In the genomic region with DNA sequence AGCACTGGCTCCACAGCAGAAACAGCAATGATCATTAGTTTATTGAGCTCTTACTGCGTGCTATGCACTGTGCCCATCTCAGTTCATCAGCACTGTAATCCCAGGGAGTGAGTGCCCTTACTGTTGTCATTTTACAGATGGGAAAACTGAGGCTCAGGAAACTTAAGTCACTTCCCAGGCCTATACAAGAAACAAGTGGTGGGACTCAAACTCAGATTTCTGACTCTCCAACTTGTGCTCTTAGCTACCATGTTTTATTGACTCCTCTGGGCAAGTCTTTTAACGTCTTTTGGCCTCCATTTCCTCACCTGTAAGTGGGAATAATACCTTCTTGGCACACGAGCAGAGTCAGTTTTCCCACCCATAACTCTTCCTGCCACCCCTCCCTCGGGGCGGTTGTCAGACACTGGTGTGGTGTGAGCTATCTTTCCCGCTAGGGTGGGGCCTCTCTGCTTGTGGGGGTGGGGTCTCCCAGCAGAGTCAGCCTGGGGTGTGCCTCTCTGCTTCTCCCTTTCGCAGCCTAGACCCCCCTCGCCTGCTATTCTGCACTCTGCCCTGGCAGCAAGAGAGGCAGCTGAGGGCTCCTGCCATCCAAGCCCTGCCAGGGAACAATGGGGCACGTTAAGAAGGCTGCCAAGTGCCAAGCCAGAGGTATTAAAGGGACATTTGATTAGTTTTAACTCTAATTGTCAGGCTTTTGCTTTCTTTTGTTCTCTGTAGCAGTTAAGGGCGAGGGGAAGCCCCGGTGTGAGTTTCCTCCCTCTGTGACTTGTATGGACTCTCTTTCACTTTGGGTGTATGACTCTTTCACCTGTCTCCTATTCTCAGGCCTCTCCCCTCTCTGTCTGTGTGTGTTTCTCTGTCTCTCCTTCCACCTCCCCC, we compare ENCODE assay signal across 9 cellular contexts. TPM values are rescaled to one million over a fixed set of nuclear protein-coding genes. Genes with fewer than 3 reads are reported as not detected.
DNase-seq lines count a peak whose midpoint lies in the region; ATAC-seq and TF ChIP-seq lines count a peak whose summit lies in the region.
"Had no signal": no experiment of that assay in that cellular context is flagged by ENCODE, and none has a peak within 500 bp of the region (broad histone marks: within the 10 kb centered on the region; RNA-seq: fewer than 3 reads in every experiment).

No MANE protein-coding gene starts in this region.

- no peak overlapping the region for H3K9ac ChIP-seq in endodermal cell (ENCODE audit: extremely low read depth, low read length, poor library complexity, severe bottlenecking)

- H3K27ac ChIP-seq in endodermal cell (ENCODE audit: low read depth, low read length) (no peak overlapping the region), SJCRH30 (no peak overlapping the region)

- H3K27me3 ChIP-seq in endodermal cell (ENCODE audit: control insufficient read depth, insufficient read depth, low read length, poor library complexity, severe bottlenecking) (no peaks in the 10 kb centered on the region), SJCRH30 (no peaks in the 10 kb centered on the region)

- no peaks in the 10 kb centered on the region for H3K9me3 Mint-ChIP-seq in endodermal cell

- H3K36me3 ChIP-seq in endodermal cell (ENCODE audit: control insufficient read depth, insufficient read depth, low read length) (peaks cover 38% of the 10 kb centered on the region), SJCRH30 (peaks cover 4% of the 10 kb centered on the region; the same call in 1 of the 2 replicates)

- no peak overlapping the region for H3K4me3 Mint-ChIP-seq in endodermal cell

- no peaks in the 10 kb centered on the region for H3K36me3 Mint-ChIP-seq in endodermal cell (ENCODE audit: low read depth)

- no peaks in the 10 kb centered on the region for H3K27me3 Mint-ChIP-seq in endodermal cell (ENCODE audit: insufficient read depth)

- peak overlapping the region; percentile 52 for H3K27ac Mint-ChIP-seq in endodermal cell

- H3K4me3 ChIP-seq in endodermal cell (ENCODE audit: low read length) (no peak overlapping the region), SJCRH30 (no peak overlapping the region)
- H3K4me3 ChIP-seq: skin epidermis had no signal

- H3K9me3 ChIP-seq in endodermal cell (ENCODE audit: control insufficient read depth, low read length) (no peaks in the 10 kb centered on the region), SJCRH30 (replicated peaks) (no peaks in the 10 kb centered on the region)

- TF ChIP-seq CTCF in endodermal cell (conservative IDR thresholded peaks at IDR 0.05) = no peak

- H3K4me1 ChIP-seq in endodermal cell (ENCODE audit: control insufficient read depth, insufficient read depth, low read length) = peaks cover 27% of the 10 kb centered on the region
- no peaks in the 10 kb centered on the region for H3K4me1 ChIP-seq in SJCRH30

- DNase-seq in T-helper 2 cell (peak in 3 of 5 experiments; percentile 28 to 56 (median 36)), endodermal cell (peak; percentile 60), EL (no peak), SJCRH30 (no peak), AG08395 (ENCODE audit: low spot score) (no peak), cortex of kidney (lab: John Stamatoyannopoulos, UW) (no peak)

- ATAC-seq in GM19023 (IDR thresholded peaks at IDR 0.05; ENCODE audit: unreplicated experiment) (peak; percentile 95), HG02884 (IDR thresholded peaks at IDR 0.05; ENCODE audit: unreplicated experiment) (peak; percentile 96)

- WGBS in endodermal cell (ENCODE audit: insufficient coverage in 1 of 2, insufficient read length in 1 of 2), 2 experiments = 62 to 74% methylated on average over 7 to 11 of the region's 11 CpGs

- H3K4me1 Mint-ChIP-seq in endodermal cell = peaks cover 29% of the 10 kb centered on the region

RNA-seq across cellular contexts. Expression of a gene that starts 12.1 kb away (rescaled TPM):
- total RNA-seq in endodermal cell = 10 to 100 TPM; 30.2 to 43.4 TPM
- polyA plus RNA-seq in endodermal cell (2013, experiment 1 of 2) = 25.0 TPM
- 25.7 TPM for polyA plus RNA-seq in endodermal cell (2013, experiment 2 of 2)
- total RNA-seq in SJCRH30 (2014; rRNA removed; shearing (Covaris generic)) = 18.1 and 18.6 TPM in 2 replicates

Comparison
In these comparisons a context has a peak if more than half of its experiments do, and no peak if none do; other contexts are left out.
1. DNase-seq: peak in T-helper 2 cell (3 of 5) and endodermal cell (single experiment); none in EL (single experiment), SJCRH30 (0 of 2), AG08395 (single experiment) and cortex of kidney (single experiment).